In the genomic region with DNA sequence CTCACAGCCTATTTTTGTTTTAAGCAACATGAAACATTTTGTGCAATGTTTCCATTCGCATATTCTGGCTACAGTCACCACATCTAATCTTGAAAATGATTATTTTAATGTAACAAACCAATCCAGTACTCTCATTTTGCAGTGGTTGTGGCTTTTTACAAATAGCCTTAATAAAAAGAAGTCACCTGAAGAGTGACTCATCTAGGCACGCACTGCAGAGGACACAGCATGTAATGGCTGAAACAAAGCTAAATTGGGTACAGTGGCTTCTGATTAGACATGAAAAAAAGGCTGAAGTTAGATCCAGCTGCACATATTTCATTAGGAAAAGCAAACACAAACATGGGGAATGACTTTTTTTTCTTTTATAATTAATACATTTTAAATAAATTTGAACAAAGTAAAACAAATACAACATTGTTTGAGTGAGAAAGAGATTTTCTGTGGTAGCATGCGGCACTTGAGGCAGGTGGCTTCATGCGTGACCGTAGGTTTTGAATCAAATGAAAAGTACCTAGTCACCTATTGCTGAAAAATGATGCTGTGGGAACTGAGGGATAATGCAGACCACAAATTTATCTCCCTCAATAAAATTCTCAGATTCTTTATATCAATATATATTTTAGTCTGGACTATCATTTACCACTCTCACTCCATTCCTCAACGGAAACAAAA, we compare ENCODE assay signal across 15 cellular contexts.
DNase-seq lines count a peak whose midpoint lies in the region; ATAC-seq and TF ChIP-seq lines count a peak whose summit lies in the region.
"Had no signal": no experiment of that assay in that cellular context is flagged by ENCODE, and none has a peak within 500 bp of the region (broad histone marks: within the 10 kb centered on the region; RNA-seq: fewer than 3 reads in every experiment).

No MANE protein-coding gene starts in this region.

- no peaks in the 10 kb centered on the region for H3K9me3 ChIP-seq in OCI-LY3 (ENCODE audit: insufficient read depth, low read length)
- H3K9me3 ChIP-seq: stomach had no signal

- no peak for TF ChIP-seq CTCF in OCI-LY3 (IDR thresholded peaks at IDR 0.05; ENCODE audit: low read depth, low read length)

- no peak overlapping the region for H2AFZ ChIP-seq in OCI-LY3 (ENCODE audit: low read depth, low read length)
- H2AFZ ChIP-seq: neural progenitor cell had no signal

- no peak overlapping the region for H3K4me3 ChIP-seq in OCI-LY3 (ENCODE audit: low read length)
- H3K4me3 ChIP-seq: neural progenitor cell, stomach had no signal

- peak overlapping the region; percentile 37 for H3K4me2 ChIP-seq in OCI-LY3 (ENCODE audit: low read length)
- H3K4me2 ChIP-seq: neural progenitor cell had no signal

- peaks cover 8% of the 10 kb centered on the region for H3K4me1 ChIP-seq in OCI-LY3 (ENCODE audit: low read length)
- H3K4me1 ChIP-seq: neural progenitor cell, stomach had no signal

- no peak for DNase-seq in NCI-H2227 treated with DMSO at 0.1 percent for 48 hours (lab: John Stamatoyannopoulos, UW)
- DNase-seq in stimulated activated naive CD8-positive, alpha-beta T cell treated with anti-CD3 and anti-CD28 coated beads, Interleukin-15, Interleukin-2, amounts not matched to agents 100 U/mL and 50 U/mL, for 24 hours, result no peak
- DNase-seq in CD1c-positive myeloid dendritic cell (ENCODE audit: extremely low spot score), result no peak
- DNase-seq: activated CD4-positive, alpha-beta T cell treated with anti-CD3 and anti-CD28 coated beads for 4 hours; aorta; C1 segment of cervical spinal cord; NCI-H446; stomach had no signal

- H3K36me3 ChIP-seq in OCI-LY3 (replicated peaks; ENCODE audit: low read depth, low read length), result no peaks in the 10 kb centered on the region
- H3K36me3 ChIP-seq: stomach had no signal

- H3K27me3 ChIP-seq in OCI-LY3 (ENCODE audit: low read depth, low read length), result no peaks in the 10 kb centered on the region
- H3K27me3 ChIP-seq: neural progenitor cell, stomach had no signal

- H4K20me1 ChIP-seq in OCI-LY3 (ENCODE audit: insufficient read depth, low read length), result no peaks in the 10 kb centered on the region

- H3K79me2 ChIP-seq in OCI-LY3 (ENCODE audit: low read length), result no peaks in the 10 kb centered on the region

- no peak overlapping the region for H3K27ac ChIP-seq in OCI-LY3 (ENCODE audit: low read length)
- H3K27ac ChIP-seq: neural progenitor cell, stomach had no signal

- H3K9ac ChIP-seq in OCI-LY3 (ENCODE audit: low read length), result no peak overlapping the region
- H3K9ac ChIP-seq: neural progenitor cell had no signal

- ATAC-seq in GM18873 (IDR thresholded peaks at IDR 0.05; ENCODE audit: low FRiP score, unreplicated experiment) (peak; percentile 88), GM21619 (IDR thresholded peaks at IDR 0.05; ENCODE audit: unreplicated experiment) (peak; percentile 87), HG03064 (IDR thresholded peaks at IDR 0.05; ENCODE audit: low read depth, unreplicated experiment) (peak; percentile 81), HG03521 (IDR thresholded peaks at IDR 0.05; ENCODE audit: unreplicated experiment) (no peak)
- no peak for ATAC-seq in stimulated activated naive CD8-positive, alpha-beta T cell treated with anti-CD3 and anti-CD28 coated beads, Interleukin-15, Interleukin-2, amounts not matched to agents 100 U/mL and 50 U/mL, for 24 hours
- ATAC-seq: activated T-helper 17 cell treated with anti-CD3 and anti-CD28 coated beads, Interleukin-2, amount 50 U/mL, for 72 hours had no signal

Comparison
In these comparisons a context has a peak if more than half of its experiments do, and no peak if none do; other contexts are left out.
1. ATAC-seq: peak in GM18873 (single experiment), GM21619 (single experiment) and HG03064 (single experiment); none in HG03521 (single experiment) and stimulated activated naive CD8-positive, alpha-beta T cell treated with anti-CD3 and anti-CD28 coated beads, Interleukin-15, Interleukin-2, amounts not matched to agents 100 U/mL and 50 U/mL, for 24 hours (single experiment).